ENCODE assay signal across 8 cellular contexts in genomic region chr7:138460649-138461607, GRCh38. TPM values are rescaled to one million over a fixed set of nuclear protein-coding genes. Genes with fewer than 3 reads are reported as not detected.
DNase-seq lines count a peak whose midpoint lies in the region; ATAC-seq, FAIRE-seq and TF ChIP-seq lines count a peak whose summit lies in the region.

No MANE protein-coding gene starts in this region.

- H3F3A ChIP-seq in DOHH2 (ENCODE audit: control insufficient read depth, insufficient read depth), result peaks cover 3% of the 10 kb centered on the region; the same call in 1 of the 2 replicates

- peak; percentile 16 for TF ChIP-seq CTCF in DOHH2 (IDR thresholded peaks at IDR 0.05; ENCODE audit: low read depth, low read length, poor library complexity, severe bottlenecking)
- 0 out of 2 replicates have a peak, but pooled peaks have one; percentile 1 for TF ChIP-seq CTCF in IMR-90 (conservative IDR thresholded peaks at IDR 0.05; ENCODE audit: low read depth, low read length)
- TF ChIP-seq CTCF in glutamatergic neuron (IDR thresholded peaks at IDR 0.05; ENCODE audit: partially characterized antibody, unreplicated experiment), result no peak
- no peak for TF ChIP-seq CTCF in pancreas (IDR thresholded peaks at IDR 0.05)
- peak in 1 of 5 experiments; percentile 10 for TF ChIP-seq CTCF in tibial nerve (IDR thresholded peaks at IDR 0.05)

- CTCF ChIA-PET in IMR-90 (lab: Yijun Ruan, JAX), result no interaction called here

- H2AK5ac ChIP-seq in IMR-90 (ENCODE audit: low read depth, low read length), result no peak overlapping the region

- peak overlapping the region; percentile 100 for H3K27ac Mint-ChIP-seq in glutamatergic neuron (ENCODE audit: unreplicated experiment)

- no peak overlapping the region for H3K18ac ChIP-seq in IMR-90 (ENCODE audit: low read depth, low read length)

- H2AK9ac ChIP-seq in IMR-90 (replicated peaks; ENCODE audit: low read depth, low read length, poor library complexity), result peak overlapping the region; percentile 92

- H4K8ac ChIP-seq in IMR-90 (ENCODE audit: low read depth in 2 of 2, low read length in 2 of 2), result no peak overlapping the region

- BruUV-seq in IMR-90 (replicated peaks; lab: Mats Ljungman, UMichigan), result no TSS peak

- TF ChIP-seq RAD21 in IMR-90 (IDR thresholded peaks at IDR 0.05; ENCODE audit: low read length), result no peak

- POLR2A ChIA-PET in IMR-90 (lab: Charles Lee; ENCODE audit: unreplicated experiment), result no interaction called here

- H3K4me2 ChIP-seq in DOHH2 (ENCODE audit: low read length) (peak overlapping the region; percentile 86), IMR-90 (ENCODE audit: low read depth, low read length) (peak overlapping the region; percentile 92)

- H3K9me3 ChIP-seq in DOHH2 (ENCODE audit: control insufficient read depth, insufficient read depth, low read length) (0 out of 2 replicates have a peak, but pooled peaks cover 2% of the 10 kb centered on the region), IMR-90 (ENCODE audit: control insufficient read depth, insufficient read depth, low read length) (no peaks in the 10 kb centered on the region), pancreas (no peaks in the 10 kb centered on the region), tibial nerve (no peaks in the 10 kb centered on the region)

- no peak overlapping the region for H2BK120ac ChIP-seq in IMR-90 (ENCODE audit: low read depth, low read length)

- no peak overlapping the region for H4K5ac ChIP-seq in IMR-90 (ENCODE audit: low read depth, low read length)

- H3K4me3 Mint-ChIP-seq in glutamatergic neuron (ENCODE audit: unreplicated experiment), result peak overlapping the region; percentile 100

- H4K20me1 ChIP-seq in DOHH2 (ENCODE audit: control insufficient read depth, insufficient read depth, low read depth, low read length) (peaks cover 6% of the 10 kb centered on the region), IMR-90 (ENCODE audit: insufficient read depth, low read length) (no peaks in the 10 kb centered on the region; the same call in none of the 2 replicates)

- intact Hi-C loops in IMR-90 (cut with micrococcal nuclease), result loop anchor here (1.0 to 5.0 kb wide), 2 partner anchors 111 to 277 kb away; no protein-coding TSS in a partner anchor
- intact Hi-C loops in pancreas (cut with DNase I), result no loop called here

- peak overlapping the region; percentile 99 for H3K23ac ChIP-seq in IMR-90 (ENCODE audit: low read depth, low read length)

- H3K79me2 ChIP-seq in DOHH2 (ENCODE audit: control insufficient read depth, low read length), result peaks cover 52% of the 10 kb centered on the region

- H3K14ac ChIP-seq in IMR-90 (replicated peaks; ENCODE audit: low read depth, low read length), result peak overlapping the region; percentile 43

- no peak overlapping the region for H3K4ac ChIP-seq in IMR-90 (ENCODE audit: low read depth, low read length)

- H3K27me3 Mint-ChIP-seq in glutamatergic neuron (ENCODE audit: unreplicated experiment), result peaks cover 15% of the 10 kb centered on the region

- TF ChIP-seq POLR2A in IMR-90 (IDR thresholded peaks at IDR 0.05; ENCODE audit: low read depth, low read length) (no peak), tibial nerve (IDR thresholded peaks at IDR 0.05) (no peak)

- H3K4me1 ChIP-seq in DOHH2 (ENCODE audit: control insufficient read depth, low read length) (peaks cover 19% of the 10 kb centered on the region), IMR-90 (ENCODE audit: control insufficient read depth, insufficient read depth, low read length) (peaks cover 3% of the 10 kb centered on the region; the same call in 1 of the 2 replicates), pancreas (peaks cover 0 to 19% (median 16%) of the 10 kb centered on the region in 3 donors), tibial nerve (peaks cover 0 to 14% (median 7%) of the 10 kb centered on the region in 4 donors)

- DNase-seq in IMR-90 (peak; percentile 33), SHP77 (lab: John Stamatoyannopoulos, UW) (peak; percentile 58 to 75), glutamatergic neuron (peak; percentile 85), pancreas (peak; percentile 47 to 85 (median 66)), tibial nerve (ENCODE audit: low spot score in 2 of 2) (no peak)
- DNase-seq in activated naive CD4-positive, alpha-beta T cell treated with anti-CD3 and anti-CD28 coated beads, Interleukin-2, amount 50 U/mL, for 16 hours, result peak; percentile 65

- H3K27ac ChIP-seq in DOHH2 (ENCODE audit: low read depth, low read length), result peak overlapping the region; percentile 88
- H3K27ac ChIP-seq in IMR-90 (ENCODE audit: insufficient read depth, low read length), result peak overlapping the region; percentile 65; the same call in 1 of the 2 replicates
- peak overlapping the region; percentile 93 to 97 (median 96) for H3K27ac ChIP-seq in pancreas
- H3K27ac ChIP-seq in tibial nerve, result peak overlapping the region; percentile 78 to 94 (median 92)

- 1% methylated on average over 47 of the region's 84 CpGs; no CpG with 5 or more reads in 1 of the 2 experiments for WGBS in IMR-90 (ENCODE audit: extremely low coverage in 2 of 2, insufficient read length in 1 of 2), 2 experiments
- 0 to 1% methylated on average over 69 to 84 of the region's 84 CpGs for WGBS in pancreas, 2 donors
- WGBS in tibial nerve, 2 donors, result 0 to 2% methylated on average over 25 to 27 of the region's 84 CpGs

- peak overlapping the region; percentile 92 for H3K9ac ChIP-seq in IMR-90 (ENCODE audit: low read depth, low read length)

- H3K36me3 ChIP-seq in DOHH2 (ENCODE audit: control insufficient read depth, low read length) (peaks cover 17% of the 10 kb centered on the region), IMR-90 (ENCODE audit: control insufficient read depth, insufficient read depth, low read length) (no peaks in the 10 kb centered on the region), pancreas (no peaks in the 10 kb centered on the region), tibial nerve (no peaks in the 10 kb centered on the region)

- no peak overlapping the region for H4K91ac ChIP-seq in IMR-90 (ENCODE audit: insufficient read depth, low read depth, low read length)

- H3K9me1 ChIP-seq in IMR-90 (ENCODE audit: insufficient read depth, low read length), result no peaks in the 10 kb centered on the region

- dilution Hi-C loops in IMR-90 (cut with HindIII; ENCODE audit: low sequenced_read_pairs, unreplicated experiment), result no loop called here

- peaks cover 15% of the 10 kb centered on the region for H3K4me1 Mint-ChIP-seq in glutamatergic neuron (ENCODE audit: low read depth, unreplicated experiment)

- H3K4me3 ChIP-seq in DOHH2 (ENCODE audit: low read length), result peak overlapping the region; percentile 91
- peak overlapping the region; percentile 97 for H3K4me3 ChIP-seq in IMR-90 (ENCODE audit: insufficient read depth, low read depth, low read length)
- H3K4me3 ChIP-seq in pancreas, result peak overlapping the region; percentile 71 to 97 (median 84)
- peak overlapping the region; percentile 67 to 88 (median 78) for H3K4me3 ChIP-seq in tibial nerve

- TF ChIP-seq EP300 in tibial nerve (IDR thresholded peaks at IDR 0.05), result no peak

- in situ Hi-C loops in IMR-90 (cut with MboI; ENCODE audit: low sequenced_read_pairs), result no loop called here

- peak overlapping the region; percentile 52 for H2BK5ac ChIP-seq in IMR-90 (ENCODE audit: low read depth, low read length, poor library complexity, severe bottlenecking)

- H3K79me1 ChIP-seq in IMR-90 (ENCODE audit: low read depth in 1 of 2, low read length in 2 of 2), result peaks cover 7 to 19% of the 10 kb centered on the region in 2 experiments; a peak in 3 of 4 replicates

- ATAC-seq in GM21576 (IDR thresholded peaks at IDR 0.05; ENCODE audit: unreplicated experiment) (peak; percentile 33), IMR-90 (ENCODE audit: low read depth) (peak; percentile 18), pancreas (peak; percentile 29 to 53 (median 39))

- peak overlapping the region; percentile 62; the same call in 1 of the 2 replicates for H3K56ac ChIP-seq in IMR-90 (ENCODE audit: extremely low read depth, insufficient read depth, low read length)

- no peak overlapping the region for H2BK20ac ChIP-seq in IMR-90 (ENCODE audit: low read depth, low read length)

- peak overlapping the region; percentile 94 for H2AFZ ChIP-seq in IMR-90 (replicated peaks; ENCODE audit: low read length, poor library complexity)

- peaks cover 15% of the 10 kb centered on the region for H3K9me3 Mint-ChIP-seq in glutamatergic neuron (ENCODE audit: unreplicated experiment)

- H3K9me2 ChIP-seq in DOHH2 (replicated peaks; ENCODE audit: control insufficient read depth, low read length), result no peaks in the 10 kb centered on the region

- H3K27me3 ChIP-seq in DOHH2 (ENCODE audit: control insufficient read depth, low read length) (no peaks in the 10 kb centered on the region), IMR-90 (ENCODE audit: control insufficient read depth, insufficient read depth, low read length) (no peaks in the 10 kb centered on the region), pancreas (no peaks in the 10 kb centered on the region), tibial nerve (no peaks in the 10 kb centered on the region)

- FAIRE-seq in pancreas (lab: Jason Lieb, UNC), result no peak

- H3K36me3 Mint-ChIP-seq in glutamatergic neuron (ENCODE audit: unreplicated experiment), result no peaks in the 10 kb centered on the region

- no peak overlapping the region for H2BK15ac ChIP-seq in IMR-90 (ENCODE audit: low read depth, low read length)

TF ChIP-seq in IMR-90, 13 proteins besides CTCF, POLR2A, EP300 and RAD21 (continues in another document):
- no peak for TF ChIP-seq MXI1 (IDR thresholded peaks at IDR 0.05; ENCODE audit: borderline replicate concordance, low read depth, low read length)
- no peak for TF ChIP-seq MAZ (IDR thresholded peaks at IDR 0.05; ENCODE audit: borderline replicate concordance, low read depth, low read length)
- no peak for TF ChIP-seq FOS (IDR thresholded peaks at IDR 0.05; ENCODE audit: low read depth, low read length)
- no peak for TF ChIP-seq ELK1 (IDR thresholded peaks at IDR 0.05; ENCODE audit: borderline replicate concordance, low read depth, low read length)
- no peak for TF ChIP-seq NFE2L2 (IDR thresholded peaks at IDR 0.05; ENCODE audit: low read depth, low read length)
- TF ChIP-seq BHLHE40 (IDR thresholded peaks at IDR 0.05; ENCODE audit: low read depth, low read length), result no peak
- no peak for TF ChIP-seq SMC3 (IDR thresholded peaks at IDR 0.05; ENCODE audit: low read depth, low read length)

RNA-seq across cellular contexts. Expression of gene TRIM24, which starts 0.9 kb away (rescaled TPM):
- total RNA-seq in IMR-90 (2012; rRNA removed), result 5.7 and 6.1 TPM in 2 replicates
- 4.1 TPM in 2 replicates for polyA plus RNA-seq in IMR-90 (2012; rRNA removed)
- 1.3 and 1.4 TPM in 2 replicates for polyA plus RNA-seq in IMR-90 (2012; cell fraction: cytosol; rRNA removed)
- 1.5 and 4.7 TPM in 2 replicates for polyA plus RNA-seq in IMR-90 (2012; cell fraction: nucleus; rRNA removed; ENCODE audit: low replicate concordance)
- total RNA-seq in glutamatergic neuron (ENCODE audit: unreplicated experiment), result 85.6 TPM
- total RNA-seq in pancreas, result 10 to 100 TPM; 10.6 to 19.2 (median 13.4) TPM
- polyA plus RNA-seq in pancreas, result 1 to 10 TPM; 4.4 to 5.4 TPM
- total RNA-seq in tibial nerve, result 10 to 100 TPM; 15.9 to 20.5 (median 17.7) TPM

Comparison
In these comparisons a context has a peak if more than half of its experiments do, and no peak if none do; other contexts are left out.
1. CTCF ChIP-seq: peak in DOHH2 (single experiment) and IMR-90 (single experiment); none in glutamatergic neuron (single experiment) and pancreas (0 of 4).
2. DNase-seq: peak in IMR-90 (single experiment), SHP77 (2 of 2), activated naive CD4-positive, alpha-beta T cell treated with anti-CD3 and anti-CD28 coated beads, Interleukin-2, amount 50 U/mL, for 16 hours (single experiment), glutamatergic neuron (single experiment) and pancreas (6 of 6); none in tibial nerve (0 of 2).
3. Peak in every context shown above with its lines, with median percentiles within 50 percentile points of each other: H3K27ac ChIP-seq, H3K4me3 ChIP-seq and ATAC-seq.